ENCODE assay signal across 8 cellular contexts in the genomic region with DNA sequence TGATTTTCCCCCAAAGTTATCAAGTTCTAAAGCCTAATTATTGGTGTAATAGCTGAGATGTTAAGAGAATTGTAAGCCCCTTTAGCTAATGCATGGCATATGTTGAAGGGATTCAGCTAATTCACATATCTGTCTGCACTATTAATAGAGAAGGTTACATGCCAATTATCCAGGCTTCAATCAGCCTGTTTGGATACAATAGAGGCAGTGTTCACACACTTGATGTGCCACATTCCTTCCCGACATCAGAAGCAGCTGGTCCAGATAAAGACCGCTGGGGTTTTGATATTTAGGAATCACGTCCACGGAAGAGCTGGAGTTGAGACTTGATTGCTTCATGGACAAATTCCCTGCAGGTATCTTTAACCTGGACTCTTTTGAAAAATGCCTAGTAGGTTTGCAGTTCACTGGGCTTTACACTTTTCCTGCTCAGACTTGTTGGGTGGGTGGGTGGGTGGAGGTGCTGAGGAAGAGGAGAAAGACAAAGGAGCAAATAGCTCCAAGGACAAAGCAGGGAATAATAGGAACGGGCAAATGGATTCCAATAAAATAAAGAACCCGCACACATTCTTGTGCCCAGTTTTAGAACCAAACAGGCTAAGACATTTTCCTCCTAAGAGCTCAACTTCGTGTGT.
DNase-seq lines count a peak whose midpoint lies in the region; ATAC-seq and TF ChIP-seq lines count a peak whose summit lies in the region.

No MANE protein-coding gene starts in this region.

- no peaks in the 10 kb centered on the region for H3K27me3 ChIP-seq in thyroid gland
- H3K27me3 ChIP-seq in effector memory CD4-positive, alpha-beta T cell (replicated peaks; ENCODE audit: control insufficient read depth, insufficient read depth, low read length, poor library complexity, severe bottlenecking) = no peaks in the 10 kb centered on the region

- peak overlapping the region; percentile 83 to 88 (median 87) for H3K27ac ChIP-seq in thyroid gland
- no peak overlapping the region for H3K27ac ChIP-seq in effector memory CD4-positive, alpha-beta T cell (ENCODE audit: insufficient read depth, low read length, poor library complexity, severe bottlenecking)

- H3K27ac Mint-ChIP-seq in activated naive CD4-positive, alpha-beta T cell treated with anti-CD3 and anti-CD28 coated beads, Interleukin-2, amount 50 U/mL, for 24 hours = peak overlapping the region; percentile 71
- H3K27ac Mint-ChIP-seq in WTC11 (peak overlapping the region; percentile 99), immature natural killer cell (peak overlapping the region in 5 of 6 donors; percentile 20 to 77 (median 56))

- H3K36me3 ChIP-seq in thyroid gland = no peaks in the 10 kb centered on the region
- no peaks in the 10 kb centered on the region for H3K36me3 ChIP-seq in effector memory CD4-positive, alpha-beta T cell (ENCODE audit: control insufficient read depth, insufficient read depth, low read length)

- TF ChIP-seq CTCF in WTC11 (IDR thresholded peaks at IDR 0.05) = no peak
- no peak for TF ChIP-seq CTCF in thyroid gland (IDR thresholded peaks at IDR 0.05)

- H3K9me3 ChIP-seq in thyroid gland = no peaks in the 10 kb centered on the region
- no peaks in the 10 kb centered on the region for H3K9me3 ChIP-seq in effector memory CD4-positive, alpha-beta T cell (ENCODE audit: control insufficient read depth, low read length)

- H3K4me3 Mint-ChIP-seq in activated naive CD4-positive, alpha-beta T cell treated with anti-CD3 and anti-CD28 coated beads, Interleukin-2, amount 50 U/mL, for 24 hours = peak overlapping the region; percentile 62
- H3K4me3 Mint-ChIP-seq in WTC11 (peak overlapping the region; percentile 53; the same call in 1 of the 2 replicates), immature natural killer cell (peak overlapping the region; percentile 31 to 60 (median 57))

- no peak for DNase-seq in activated naive CD4-positive, alpha-beta T cell treated with Interleukin-2 at 50 U/mL for 16 hours
- DNase-seq in WTC11 (ENCODE audit: low spot score) = no peak
- DNase-seq in immature natural killer cell = no peak
- DNase-seq in thyroid gland = peak in 1 of 2 donors; percentile 9
- DNase-seq in effector memory CD4-positive, alpha-beta T cell = no peak
- DNase-seq in amniotic stem cell (lab: John Stamatoyannopoulos, UW) = no peak

- H3K36me3 Mint-ChIP-seq in activated naive CD4-positive, alpha-beta T cell treated with anti-CD3 and anti-CD28 coated beads, Interleukin-2, amount 50 U/mL, for 24 hours = no peaks in the 10 kb centered on the region
- H3K36me3 Mint-ChIP-seq in WTC11 = no peaks in the 10 kb centered on the region
- peaks cover 0 to 6% (median 0%) of the 10 kb centered on the region in 3 donors for H3K36me3 Mint-ChIP-seq in immature natural killer cell

- ATAC-seq in WTC11 (peak; percentile 11; the same call in 1 of the 2 replicates), HG03045 (IDR thresholded peaks at IDR 0.05; ENCODE audit: unreplicated experiment) (no peak)

- intact Hi-C loops in thyroid gland (cut with DNase I) = no loop called here

- no peak overlapping the region for H3K4me3 ChIP-seq in thyroid gland (replicated peaks in 1 of 3)
- no peak overlapping the region for H3K4me3 ChIP-seq in effector memory CD4-positive, alpha-beta T cell (ENCODE audit: insufficient read depth, low read depth, low read length, poor library complexity, severe bottlenecking)

- H3K4me1 ChIP-seq in thyroid gland = peaks cover 32 to 47% of the 10 kb centered on the region in 2 donors
- H3K4me1 ChIP-seq in effector memory CD4-positive, alpha-beta T cell (ENCODE audit: control insufficient read depth, insufficient read depth, low read length, poor library complexity, severe bottlenecking) = peaks cover 3% of the 10 kb centered on the region

- no peaks in the 10 kb centered on the region for H3K27me3 Mint-ChIP-seq in activated naive CD4-positive, alpha-beta T cell treated with anti-CD3 and anti-CD28 coated beads, Interleukin-2, amount 50 U/mL, for 24 hours
- no peaks in the 10 kb centered on the region for H3K27me3 Mint-ChIP-seq in WTC11 (ENCODE audit: low read depth)
- peaks cover 1 to 10% (median 7%) of the 10 kb centered on the region in 3 donors for H3K27me3 Mint-ChIP-seq in immature natural killer cell (ENCODE audit: low read depth in 3 of 3)

- POLR2A ChIA-PET in WTC11 (lab: Charles Lee) = interaction anchor here (0.8 to 1.7 kb wide), 3 partner anchors 16 to 146 kb away, joined by 3 read pairs; no protein-coding TSS in a partner anchor

- WGBS in thyroid gland, 2 donors = 50 to 54% methylated on average over 7 of the region's 7 CpGs

- CTCF ChIA-PET in WTC11 (lab: Charles Lee) = interaction anchor here (0.7 to 1.8 kb wide), 10 partner anchors 18 to 206 kb away, joined by 3 to 8 read pairs (median 3); no protein-coding TSS in a partner anchor

- peaks cover 45% of the 10 kb centered on the region for H3K4me1 Mint-ChIP-seq in activated naive CD4-positive, alpha-beta T cell treated with anti-CD3 and anti-CD28 coated beads, Interleukin-2, amount 50 U/mL, for 24 hours
- H3K4me1 Mint-ChIP-seq in WTC11 = peaks cover 70% of the 10 kb centered on the region
- peaks cover 29 to 42% of the 10 kb centered on the region in 2 donors for H3K4me1 Mint-ChIP-seq in immature natural killer cell

- H3K9me3 Mint-ChIP-seq in activated naive CD4-positive, alpha-beta T cell treated with anti-CD3 and anti-CD28 coated beads, Interleukin-2, amount 50 U/mL, for 24 hours = no peaks in the 10 kb centered on the region
- H3K9me3 Mint-ChIP-seq in WTC11 = no peaks in the 10 kb centered on the region
- peaks cover 0 to 1% (median 0%) of the 10 kb centered on the region in 6 donors for H3K9me3 Mint-ChIP-seq in immature natural killer cell

- no peak for TF ChIP-seq POLR2A in thyroid gland (IDR thresholded peaks at IDR 0.05)

TF ChIP-seq in WTC11, 78 proteins besides CTCF, POLR2A, EP300 and RAD21:
- TF ChIP-seq ETV6 (CRISPR knock-in tag; IDR thresholded peaks at IDR 0.05) = no peak
- TF ChIP-seq, protein P1, sequence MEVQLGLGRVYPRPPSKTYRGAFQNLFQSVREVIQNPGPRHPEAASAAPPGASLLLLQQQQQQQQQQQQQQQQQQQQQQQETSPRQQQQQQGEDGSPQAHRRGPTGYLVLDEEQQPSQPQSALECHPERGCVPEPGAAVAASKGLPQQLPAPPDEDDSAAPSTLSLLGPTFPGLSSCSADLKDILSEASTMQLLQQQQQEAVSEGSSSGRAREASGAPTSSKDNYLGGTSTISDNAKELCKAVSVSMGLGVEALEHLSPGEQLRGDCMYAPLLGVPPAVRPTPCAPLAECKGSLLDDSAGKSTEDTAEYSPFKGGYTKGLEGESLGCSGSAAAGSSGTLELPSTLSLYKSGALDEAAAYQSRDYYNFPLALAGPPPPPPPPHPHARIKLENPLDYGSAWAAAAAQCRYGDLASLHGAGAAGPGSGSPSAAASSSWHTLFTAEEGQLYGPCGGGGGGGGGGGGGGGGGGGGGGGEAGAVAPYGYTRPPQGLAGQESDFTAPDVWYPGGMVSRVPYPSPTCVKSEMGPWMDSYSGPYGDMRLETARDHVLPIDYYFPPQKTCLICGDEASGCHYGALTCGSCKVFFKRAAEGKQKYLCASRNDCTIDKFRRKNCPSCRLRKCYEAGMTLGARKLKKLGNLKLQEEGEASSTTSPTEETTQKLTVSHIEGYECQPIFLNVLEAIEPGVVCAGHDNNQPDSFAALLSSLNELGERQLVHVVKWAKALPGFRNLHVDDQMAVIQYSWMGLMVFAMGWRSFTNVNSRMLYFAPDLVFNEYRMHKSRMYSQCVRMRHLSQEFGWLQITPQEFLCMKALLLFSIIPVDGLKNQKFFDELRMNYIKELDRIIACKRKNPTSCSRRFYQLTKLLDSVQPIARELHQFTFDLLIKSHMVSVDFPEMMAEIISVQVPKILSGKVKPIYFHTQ (CRISPR knock-in tag; IDR thresholded peaks at IDR 0.05) = no peak
- TF ChIP-seq ZNF219 (CRISPR knock-in tag; IDR thresholded peaks at IDR 0.05; ENCODE audit: borderline replicate concordance) = no peak
- no peak for TF ChIP-seq ATF1 (CRISPR knock-in tag; IDR thresholded peaks at IDR 0.05)
- TF ChIP-seq, protein P2, sequence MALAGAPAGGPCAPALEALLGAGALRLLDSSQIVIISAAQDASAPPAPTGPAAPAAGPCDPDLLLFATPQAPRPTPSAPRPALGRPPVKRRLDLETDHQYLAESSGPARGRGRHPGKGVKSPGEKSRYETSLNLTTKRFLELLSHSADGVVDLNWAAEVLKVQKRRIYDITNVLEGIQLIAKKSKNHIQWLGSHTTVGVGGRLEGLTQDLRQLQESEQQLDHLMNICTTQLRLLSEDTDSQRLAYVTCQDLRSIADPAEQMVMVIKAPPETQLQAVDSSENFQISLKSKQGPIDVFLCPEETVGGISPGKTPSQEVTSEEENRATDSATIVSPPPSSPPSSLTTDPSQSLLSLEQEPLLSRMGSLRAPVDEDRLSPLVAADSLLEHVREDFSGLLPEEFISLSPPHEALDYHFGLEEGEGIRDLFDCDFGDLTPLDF (CRISPR knock-in tag; IDR thresholded peaks at IDR 0.05) = no peak
- TF ChIP-seq, protein P3, sequence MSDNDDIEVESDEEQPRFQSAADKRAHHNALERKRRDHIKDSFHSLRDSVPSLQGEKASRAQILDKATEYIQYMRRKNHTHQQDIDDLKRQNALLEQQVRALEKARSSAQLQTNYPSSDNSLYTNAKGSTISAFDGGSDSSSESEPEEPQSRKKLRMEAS (CRISPR knock-in tag; IDR thresholded peaks at IDR 0.05) = no peak
- TF ChIP-seq CREM (CRISPR knock-in tag; IDR thresholded peaks at IDR 0.05) = no peak
- no peak for TF ChIP-seq NR3C1 (CRISPR knock-in tag; conservative IDR thresholded peaks at IDR 0.05; ENCODE audit: low read depth)
- no peak for TF ChIP-seq TCF7 (CRISPR knock-in tag; IDR thresholded peaks at IDR 0.05; ENCODE audit: low read depth)
- TF ChIP-seq EMX1 (CRISPR knock-in tag; IDR thresholded peaks at IDR 0.05) = no peak
- TF ChIP-seq, protein P4, sequence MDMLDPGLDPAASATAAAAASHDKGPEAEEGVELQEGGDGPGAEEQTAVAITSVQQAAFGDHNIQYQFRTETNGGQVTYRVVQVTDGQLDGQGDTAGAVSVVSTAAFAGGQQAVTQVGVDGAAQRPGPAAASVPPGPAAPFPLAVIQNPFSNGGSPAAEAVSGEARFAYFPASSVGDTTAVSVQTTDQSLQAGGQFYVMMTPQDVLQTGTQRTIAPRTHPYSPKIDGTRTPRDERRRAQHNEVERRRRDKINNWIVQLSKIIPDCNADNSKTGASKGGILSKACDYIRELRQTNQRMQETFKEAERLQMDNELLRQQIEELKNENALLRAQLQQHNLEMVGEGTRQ (CRISPR knock-in tag; IDR thresholded peaks at IDR 0.05) = no peak
- no peak for TF ChIP-seq FOXP1 (CRISPR knock-in tag; IDR thresholded peaks at IDR 0.05; ENCODE audit: borderline replicate concordance)
